Comparison of ENCODE assay signal across 21 cellular contexts in the genomic region with DNA sequence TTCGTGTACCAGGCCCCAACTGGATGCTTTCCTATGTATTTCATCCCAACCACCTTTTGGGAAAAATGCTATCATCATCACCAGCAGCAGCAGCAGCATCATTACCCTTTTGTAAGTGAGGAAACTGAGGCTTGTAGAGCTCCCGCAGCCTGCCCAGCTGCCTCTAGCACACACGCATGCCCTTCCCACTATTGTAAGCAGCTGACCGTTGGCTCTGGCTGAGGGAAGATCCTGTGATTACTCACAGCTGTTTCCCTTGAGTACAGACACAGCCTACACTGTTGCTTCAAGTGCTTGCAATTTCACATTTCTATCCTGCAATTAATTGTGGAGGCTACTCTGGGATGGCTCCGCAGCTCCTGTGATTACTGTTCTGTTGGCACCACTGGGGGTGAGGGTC.
A peak's percentile ranks its signal among the peaks of the same experiment; 100 is the strongest.
DNase-seq lines count a peak whose midpoint lies in the region; ATAC-seq and TF ChIP-seq lines count a peak whose summit lies in the region.
"Had no signal": no experiment of that assay in that cellular context is flagged by ENCODE, and none has a peak within 500 bp of the region (broad histone marks: within the 10 kb centered on the region; RNA-seq: fewer than 3 reads in every experiment).

No MANE protein-coding gene starts in this region.

- intact Hi-C loops in A673 (cut with micrococcal nuclease; ENCODE audit: unreplicated experiment), result no loop called here

- BruUV-seq in A673 (replicated peaks; lab: Mats Ljungman, UMichigan), result no TSS peak

- no peaks in the 10 kb centered on the region for H3K9me3 ChIP-seq in A673 (ENCODE audit: low read depth, low read length, poor library complexity, severe bottlenecking)

- no peaks in the 10 kb centered on the region for H3K36me3 ChIP-seq in A673 (ENCODE audit: insufficient read depth, low read length, poor library complexity, severe bottlenecking)

- no peak overlapping the region for H3K4me3 ChIP-seq in A673 (ENCODE audit: low read depth, low read length, poor library complexity, severe bottlenecking)
- H3K4me3 ChIP-seq: GM12878, GM23338, lung had no signal

- DNase-seq in A673 (ENCODE audit: low spot score) (peak; percentile 17), GM04504 (ENCODE audit: low read depth) (peak; percentile 47), dermis blood vessel endothelial cell (peak; percentile 82), lung microvascular endothelial cell (ENCODE audit: low read depth in 2 of 2) (peak; percentile 17 to 85), GM13976 (ENCODE audit: low spot score) (no peak), NCI-H524 treated with DMSO at 0.1 percent for 48 hours (lab: John Stamatoyannopoulos, UW) (no peak), iPS-NIHi11 (ENCODE audit: low spot score) (no peak)
- DNase-seq: activated CD4-positive, alpha-beta T cell treated with anti-CD3 and anti-CD28 coated beads for 36 hours; aorta; DMS79; effector memory CD4-positive, alpha-beta T cell; hippocampal formation; KG1; NCI-H1694; NCI-H526; stimulated activated CD4-positive, alpha-beta T cell treated with anti-CD3 and anti-CD28 coated beads, Interleukin-2, amount 100 ng/mL, for 24 hours had no signal

- CTCF ChIA-PET in A673 (lab: Charles Lee), result no interaction called here

- peaks cover 33% of the 10 kb centered on the region for H3K4me1 ChIP-seq in A673 (ENCODE audit: insufficient read depth, low read length, poor library complexity, severe bottlenecking)
- H3K4me1 ChIP-seq: parathyroid adenoma had no signal

- ATAC-seq in GM19328 (IDR thresholded peaks at IDR 0.05; ENCODE audit: unreplicated experiment), result no peak
- ATAC-seq: activated CD4-positive, alpha-beta T cell treated with anti-CD3 and anti-CD28 coated beads for 36 hours; GM12878; GM23338 had no signal

- TF ChIP-seq CTCF in A673 (conservative IDR thresholded peaks at IDR 0.05; ENCODE audit: low read depth, low read length) (no peak), GM13976 (IDR thresholded peaks at IDR 0.05; ENCODE audit: borderline replicate concordance, control extremely low read depth, extremely low read depth, insufficient read depth, missing control alignments) (no peak)

- in situ Hi-C loops in GM13976 (cut with MboI; ENCODE audit: low sequenced_read_pairs, unreplicated experiment), result no loop called here

- H3K27ac ChIP-seq in A673 (ENCODE audit: low read depth, low read length, poor library complexity, severe bottlenecking), result no peak overlapping the region
- H3K27ac ChIP-seq: parathyroid adenoma had no signal

- POLR2A ChIA-PET in A673 (lab: Charles Lee; ENCODE audit: low non-redundant PET), result no interaction called here

- no peaks in the 10 kb centered on the region for H3K27me3 ChIP-seq in A673 (replicated peaks; ENCODE audit: insufficient read depth, low read depth, low read length, poor library complexity)

Comparison
In these comparisons a context has a peak if more than half of its experiments do, and no peak if none do; other contexts are left out.
1. DNase-seq: peak in A673 (single experiment), GM04504 (single experiment), dermis blood vessel endothelial cell (single experiment) and lung microvascular endothelial cell (2 of 2); none in GM13976 (single experiment), NCI-H524 treated with DMSO at 0.1 percent for 48 hours (single experiment) and iPS-NIHi11 (single experiment).